Comparison of ENCODE assay signal across 2 cellular contexts in the genomic region with DNA sequence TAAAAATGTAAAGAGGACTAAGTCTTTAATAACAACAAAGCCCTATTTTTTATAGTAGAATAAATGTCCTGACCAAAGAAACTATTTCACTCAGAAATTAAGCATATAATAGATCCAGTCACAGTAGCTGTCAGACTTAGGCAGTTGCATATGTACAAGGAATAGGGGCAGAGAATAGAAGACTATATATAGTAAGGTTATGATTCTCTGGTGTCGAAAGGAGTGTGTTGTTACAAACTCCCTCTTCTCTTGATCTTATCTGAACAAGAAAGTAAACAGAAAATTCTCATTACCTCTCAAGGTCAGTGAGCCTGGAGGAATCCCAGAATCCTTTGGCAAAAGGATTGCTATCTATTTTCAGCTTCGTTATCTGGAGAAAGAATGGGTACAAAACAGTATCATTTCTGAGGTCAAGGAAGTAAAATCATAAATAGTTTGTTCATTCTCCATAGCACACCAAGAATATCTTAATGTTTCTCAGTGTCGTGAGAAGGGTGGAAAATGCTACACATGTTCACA. TPM values are rescaled to one million over a fixed set of nuclear protein-coding genes. Genes with fewer than 3 reads are reported as not detected.
"Had no signal": no experiment of that assay in that cellular context is flagged by ENCODE, and none has a peak within 500 bp of the region (broad histone marks: within the 10 kb centered on the region; RNA-seq: fewer than 3 reads in every experiment).

No MANE protein-coding gene starts in this region.

RNA-seq across cellular contexts. Expression of a gene that starts 46.9 kb away (rescaled TPM):
- total RNA-seq: HT-29, PC-9 had no signal
